In the genomic region with DNA sequence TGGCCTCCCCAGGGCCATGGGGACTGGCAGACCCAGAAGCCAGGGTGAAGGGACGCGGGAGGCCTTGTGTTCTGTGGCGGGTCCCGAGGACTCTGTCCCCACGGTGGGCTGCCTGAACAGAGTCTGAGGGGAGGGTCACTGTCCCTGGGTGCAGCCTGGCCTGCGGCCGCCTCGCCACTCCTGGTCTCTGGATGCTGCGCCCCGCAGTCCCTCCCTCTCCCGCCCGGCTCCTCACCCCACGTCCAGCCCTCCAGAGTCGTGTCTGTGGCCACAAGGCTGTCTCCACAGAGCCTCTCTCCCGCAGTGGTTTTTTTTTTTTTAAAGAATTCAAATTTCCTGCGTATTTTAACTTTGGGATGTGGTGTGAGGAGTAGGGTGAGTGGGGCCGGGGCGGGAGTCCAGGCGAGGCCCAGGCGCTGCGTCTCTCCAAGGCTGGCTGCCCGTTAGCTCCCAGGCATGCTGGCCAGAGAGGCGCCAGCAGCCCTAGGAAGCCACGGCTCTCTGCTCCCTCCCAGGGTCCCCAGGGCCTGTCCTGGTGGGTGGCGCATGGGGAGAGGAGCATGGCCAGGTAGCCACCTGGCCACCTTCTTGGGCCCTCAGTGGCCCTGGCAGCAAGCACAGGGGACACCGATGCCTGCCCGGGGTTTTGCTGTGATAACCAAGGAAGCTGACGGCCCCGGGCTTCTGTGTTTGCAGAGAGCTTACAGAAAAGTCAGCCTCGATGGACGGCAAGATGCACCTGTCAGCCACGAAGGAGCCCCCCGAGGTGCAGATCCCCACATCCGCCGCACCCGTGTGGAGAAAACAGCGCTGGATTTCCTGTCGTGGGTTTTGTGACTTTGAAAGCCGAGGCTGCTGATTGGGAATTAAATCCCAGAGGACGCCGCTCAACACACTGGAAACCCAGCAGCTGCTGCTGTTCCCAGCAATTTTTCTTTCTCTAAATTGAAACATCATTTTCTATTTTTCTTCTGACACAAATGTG, we compare ENCODE assay signal across 15 cellular contexts.
DNase-seq lines count a peak whose midpoint lies in the region; ATAC-seq and TF ChIP-seq lines count a peak whose summit lies in the region.
"Had no signal": no experiment of that assay in that cellular context is flagged by ENCODE, and none has a peak within 500 bp of the region (broad histone marks: within the 10 kb centered on the region; RNA-seq: fewer than 3 reads in every experiment).

No MANE protein-coding gene starts in this region.

- H3K27me3 ChIP-seq in ascending aorta = no peaks in the 10 kb centered on the region

- peak overlapping the region; percentile 92 to 95 for H3K27ac ChIP-seq in ascending aorta
- H3K27ac ChIP-seq in temporal lobe (ENCODE audit: low read depth, low read length) = peak overlapping the region; percentile 36
- H3K27ac ChIP-seq: A549, VCaP had no signal

- no peaks in the 10 kb centered on the region for H3K9me3 Mint-ChIP-seq in activated T-cell treated with anti-CD3 and anti-CD28 coated beads, Interleukin-2, amount 50 U/mL, for 72 hours
- H3K9me3 Mint-ChIP-seq: brain had no signal

- H3K27ac Mint-ChIP-seq in activated T-cell treated with anti-CD3 and anti-CD28 coated beads, Interleukin-2, amount 50 U/mL, for 72 hours = no peak overlapping the region

- no peak for ATAC-seq in activated T-cell treated with anti-CD3 and anti-CD28 coated beads, Interleukin-2, amount 50 U/mL, for 72 hours (replicated peaks in 1 of 2)
- ATAC-seq in HG02763 (IDR thresholded peaks at IDR 0.05; ENCODE audit: unreplicated experiment) = no peak
- ATAC-seq: A549 had no signal

- no peak overlapping the region for H3K4me3 ChIP-seq in ascending aorta
- H3K4me3 ChIP-seq: A549 had no signal

- peak; percentile 33 for DNase-seq in activated T-cell treated with anti-CD3 and anti-CD28 coated beads, Interleukin-2, amount 50 U/mL, for 1 hour
- DNase-seq in activated T-cell treated with anti-CD3 and anti-CD28 coated beads, Interleukin-2, amount 50 U/mL, for 72 hours = no peak
- DNase-seq in ascending aorta (ENCODE audit: low spot score in 2 of 2) = no peak
- peak; percentile 37 for DNase-seq in myocyte (ENCODE audit: low read depth)
- no peak for DNase-seq in nucleus accumbens (lab: John Stamatoyannopoulos, UW)
- DNase-seq in islet precursor cell = no peak
- DNase-seq: HCEC 1CT, NCI-H1436 treated with DMSO at 0.1 percent for 48 hours, NCI-H510A treated with DMSO at 0.1 percent for 48 hours, SW 1271 had no signal

- H3K27me3 Mint-ChIP-seq in activated T-cell treated with anti-CD3 and anti-CD28 coated beads, Interleukin-2, amount 50 U/mL, for 72 hours (ENCODE audit: low read depth) = no peaks in the 10 kb centered on the region
- H3K27me3 Mint-ChIP-seq: brain had no signal

- intact Hi-C loops in ascending aorta (cut with DNase I) = no loop called here

- no peaks in the 10 kb centered on the region for H3K4me1 Mint-ChIP-seq in activated T-cell treated with anti-CD3 and anti-CD28 coated beads, Interleukin-2, amount 50 U/mL, for 72 hours (ENCODE audit: low read depth)

- no peaks in the 10 kb centered on the region for H3K36me3 ChIP-seq in ascending aorta

- no peaks in the 10 kb centered on the region for H3K36me3 Mint-ChIP-seq in activated T-cell treated with anti-CD3 and anti-CD28 coated beads, Interleukin-2, amount 50 U/mL, for 72 hours (ENCODE audit: insufficient read depth in 2 of 2)
- H3K36me3 Mint-ChIP-seq: brain had no signal

- H3K4me3 Mint-ChIP-seq in activated T-cell treated with anti-CD3 and anti-CD28 coated beads, Interleukin-2, amount 50 U/mL, for 72 hours = no peak overlapping the region

- peaks cover 33 to 66% of the 10 kb centered on the region in 2 donors for H3K4me1 ChIP-seq in ascending aorta

- TF ChIP-seq CTCF in ascending aorta (IDR thresholded peaks at IDR 0.05) = no peak

- H3K9me3 ChIP-seq in ascending aorta = no peaks in the 10 kb centered on the region
- H3K9me3 ChIP-seq: A549 had no signal

Comparison
In these comparisons a context has a peak if more than half of its experiments do, and no peak if none do; other contexts are left out.
1. DNase-seq: peak in activated T-cell treated with anti-CD3 and anti-CD28 coated beads, Interleukin-2, amount 50 U/mL, for 1 hour (single experiment) and myocyte (single experiment); none in activated T-cell treated with anti-CD3 and anti-CD28 coated beads, Interleukin-2, amount 50 U/mL, for 72 hours (0 of 2), ascending aorta (0 of 2), nucleus accumbens (0 of 56) and islet precursor cell (single experiment).